Comparison of ENCODE assay signal across 9 cellular contexts in genomic region chr2:191637182-191638078, GRCh38. TPM values are rescaled to one million over a fixed set of nuclear protein-coding genes. Genes with fewer than 3 reads are reported as not detected.
DNase-seq lines count a peak whose midpoint lies in the region; ATAC-seq and TF ChIP-seq lines count a peak whose summit lies in the region.
"Had no signal": no experiment of that assay in that cellular context is flagged by ENCODE, and none has a peak within 500 bp of the region (broad histone marks: within the 10 kb centered on the region; RNA-seq: fewer than 3 reads in every experiment).

No MANE protein-coding gene starts in this region.

- no peak overlapping the region for H3K4me3 ChIP-seq in body of pancreas

- peak overlapping the region; percentile 94 for H3K27ac Mint-ChIP-seq in activated CD4-positive, alpha-beta T cell treated with anti-CD3 and anti-CD28 coated beads, Interleukin-2, amount 10 ng/mL, durations not matched to agents 7 days and 5 days
- peak overlapping the region; percentile 76 for H3K27ac Mint-ChIP-seq in stimulated activated naive CD8-positive, alpha-beta T cell treated with anti-CD3 and anti-CD28 coated beads, Interleukin-15, Interleukin-2, amounts not matched to agents 100 ng/mL and 50 ng/mL, for 24 hours

- H3K9me3 Mint-ChIP-seq in activated CD4-positive, alpha-beta T cell treated with anti-CD3 and anti-CD28 coated beads, Interleukin-2, amount 10 ng/mL, durations not matched to agents 7 days and 5 days: no peaks in the 10 kb centered on the region
- no peaks in the 10 kb centered on the region for H3K9me3 Mint-ChIP-seq in stimulated activated naive CD8-positive, alpha-beta T cell treated with anti-CD3 and anti-CD28 coated beads, Interleukin-15, Interleukin-2, amounts not matched to agents 100 ng/mL and 50 ng/mL, for 24 hours
- H3K9me3 Mint-ChIP-seq: brain had no signal

- intact Hi-C loops in body of pancreas (cut with DNase I): no loop called here

- H3K4me1 Mint-ChIP-seq in activated CD4-positive, alpha-beta T cell treated with anti-CD3 and anti-CD28 coated beads, Interleukin-2, amount 10 ng/mL, durations not matched to agents 7 days and 5 days: peaks cover 61% of the 10 kb centered on the region
- H3K4me1 Mint-ChIP-seq in stimulated activated naive CD8-positive, alpha-beta T cell treated with anti-CD3 and anti-CD28 coated beads, Interleukin-15, Interleukin-2, amounts not matched to agents 100 ng/mL and 50 ng/mL, for 24 hours (ENCODE audit: low read depth): peaks cover 56% of the 10 kb centered on the region

- H3K4me1 ChIP-seq in body of pancreas: peaks cover 11% of the 10 kb centered on the region

- peaks cover 3% of the 10 kb centered on the region for H3K27me3 Mint-ChIP-seq in activated CD4-positive, alpha-beta T cell treated with anti-CD3 and anti-CD28 coated beads, Interleukin-2, amount 10 ng/mL, durations not matched to agents 7 days and 5 days
- H3K27me3 Mint-ChIP-seq in stimulated activated naive CD8-positive, alpha-beta T cell treated with anti-CD3 and anti-CD28 coated beads, Interleukin-15, Interleukin-2, amounts not matched to agents 100 ng/mL and 50 ng/mL, for 24 hours: no peaks in the 10 kb centered on the region
- H3K27me3 Mint-ChIP-seq: brain had no signal

- DNase-seq in activated CD4-positive, alpha-beta T cell treated with anti-CD3 and anti-CD28 coated beads, Interleukin-2, amount 10 ng/mL, durations not matched to agents 7 days and 5 days: peak; percentile 50
- no peak for DNase-seq in activated CD4-positive, alpha-beta T cell treated with anti-CD3 and anti-CD28 coated beads for 1 hour
- DNase-seq in NCI-H460 (ENCODE audit: extremely low read depth, low read depth) (peak; percentile 38), dermis microvascular lymphatic vessel endothelial cell (ENCODE audit: low read depth in 2 of 2) (peak; percentile 50 to 83), mucosa of gallbladder (ENCODE audit: low spot score) (no peak), body of pancreas (no peak)

- no peaks in the 10 kb centered on the region for H3K36me3 ChIP-seq in body of pancreas (replicated peaks in 1 of 2; ENCODE audit: insufficient read depth in 1 of 2, low read depth in 2 of 2)

- H3K36me3 Mint-ChIP-seq in activated CD4-positive, alpha-beta T cell treated with anti-CD3 and anti-CD28 coated beads, Interleukin-2, amount 10 ng/mL, durations not matched to agents 7 days and 5 days (ENCODE audit: low read depth): peaks cover 7% of the 10 kb centered on the region
- no peaks in the 10 kb centered on the region for H3K36me3 Mint-ChIP-seq in stimulated activated naive CD8-positive, alpha-beta T cell treated with anti-CD3 and anti-CD28 coated beads, Interleukin-15, Interleukin-2, amounts not matched to agents 100 ng/mL and 50 ng/mL, for 24 hours (ENCODE audit: low read depth)
- H3K36me3 Mint-ChIP-seq: brain had no signal

- CTCF ChIA-PET in activated CD4-positive, alpha-beta T cell treated with anti-CD3 and anti-CD28 coated beads, Interleukin-2, amount 10 ng/mL, durations not matched to agents 7 days and 5 days (lab: Charles Lee): interaction anchor here (1.1 to 3.4 kb wide), 12 partner anchors 10 to 45 kb away, joined by 3 to 13 read pairs (median 6); no protein-coding TSS in a partner anchor

- peak overlapping the region; percentile 46 for H3K4me3 Mint-ChIP-seq in activated CD4-positive, alpha-beta T cell treated with anti-CD3 and anti-CD28 coated beads, Interleukin-2, amount 10 ng/mL, durations not matched to agents 7 days and 5 days
- H3K4me3 Mint-ChIP-seq in stimulated activated naive CD8-positive, alpha-beta T cell treated with anti-CD3 and anti-CD28 coated beads, Interleukin-15, Interleukin-2, amounts not matched to agents 100 ng/mL and 50 ng/mL, for 24 hours: peak overlapping the region; percentile 47

- H3K27ac ChIP-seq in body of pancreas: peak overlapping the region in 1 of 4 donors; percentile 41

- ATAC-seq in HG02642 (IDR thresholded peaks at IDR 0.05; ENCODE audit: poor library complexity, unreplicated experiment) (peak; percentile 71), body of pancreas (no peak)

- no peak for TF ChIP-seq POLR2A in body of pancreas (IDR thresholded peaks at IDR 0.05)

- POLR2A ChIA-PET in activated CD4-positive, alpha-beta T cell treated with anti-CD3 and anti-CD28 coated beads, Interleukin-2, amount 10 ng/mL, durations not matched to agents 7 days and 5 days (lab: Charles Lee): interaction anchor here (1.4 to 3.3 kb wide), 2 partner anchors 39 to 43 kb away, joined by 5 to 20 read pairs; partner anchors contain the start of gene NABP1

- no peak for TF ChIP-seq CTCF in body of pancreas (IDR thresholded peaks at IDR 0.05)

- no peaks in the 10 kb centered on the region for H3K9me3 ChIP-seq in body of pancreas

- H3K27me3 ChIP-seq in body of pancreas: no peaks in the 10 kb centered on the region

- WGBS in body of pancreas, 2 donors: 73 to 78% methylated on average over 6 of the region's 6 CpGs

RNA-seq across cellular contexts. Expression of gene NABP1, which starts 40.5 kb away (rescaled TPM):
- total RNA-seq in activated CD4-positive, alpha-beta T cell treated with anti-CD3 and anti-CD28 coated beads, Interleukin-2, amount 10 ng/mL, durations not matched to agents 7 days and 5 days: 10 to 100 TPM; 47.1 to 48.0 TPM
- total RNA-seq in NCI-H460 (2014; rRNA removed; shearing (Covaris generic)): 35.7 and 44.4 TPM in 2 replicates
- 53.0 and 83.2 TPM in 2 replicates for polyA plus RNA-seq in NCI-H460 (2014; cell fraction: nucleus; rRNA removed)
- 8.5 and 10.3 TPM in 2 replicates for total RNA-seq in dermis microvascular lymphatic vessel endothelial cell
- 17.4 TPM for total RNA-seq in mucosa of gallbladder
- total RNA-seq in body of pancreas: 10 to 100 TPM; 10.9 to 39.2 TPM

Comparison
In these comparisons a context has a peak if more than half of its experiments do, and no peak if none do; other contexts are left out.
1. DNase-seq: peak in activated CD4-positive, alpha-beta T cell treated with anti-CD3 and anti-CD28 coated beads, Interleukin-2, amount 10 ng/mL, durations not matched to agents 7 days and 5 days (single experiment), NCI-H460 (single experiment) and dermis microvascular lymphatic vessel endothelial cell (2 of 2); none in activated CD4-positive, alpha-beta T cell treated with anti-CD3 and anti-CD28 coated beads for 1 hour (single experiment), mucosa of gallbladder (single experiment) and body of pancreas (0 of 4).